In genomic region chr21:25881524-25882376, GRCh38 we compare ENCODE assay signal across 9 cellular contexts.
DNase-seq lines count a peak whose midpoint lies in the region; ATAC-seq, FAIRE-seq and TF ChIP-seq lines count a peak whose summit lies in the region.
"Had no signal": no experiment of that assay in that cellular context is flagged by ENCODE, and none has a peak within 500 bp of the region (broad histone marks: within the 10 kb centered on the region; RNA-seq: fewer than 3 reads in every experiment).

No MANE protein-coding gene starts in this region.

- H3K36me3 Mint-ChIP-seq in activated T-helper 2 cell treated with anti-CD3 and anti-CD28 coated beads, Interferon-gamma antibody, Interleukin-2, Interleukin-4, amounts not matched to agents 10 μg/mL and 5 μg/mL and 100 μg/mL, durations not matched to agents 14 hours and 24 hours and 36 hours (ENCODE audit: low read depth), result peaks cover 5% of the 10 kb centered on the region

- peaks cover 0 to 13% (median 3%) of the 10 kb centered on the region in 3 donors for H3K36me3 ChIP-seq in pancreas
- no peaks in the 10 kb centered on the region for H3K36me3 ChIP-seq in uterus

- H3K4me3 ChIP-seq in pancreas, result no peak overlapping the region
- H3K4me3 ChIP-seq in uterus, result no peak overlapping the region

- 55 to 56% methylated on average over 17 of the region's 17 CpGs for WGBS in pancreas, 2 donors

- no peaks in the 10 kb centered on the region for H3K9me3 ChIP-seq in pancreas
- H3K9me3 ChIP-seq in uterus, result no peaks in the 10 kb centered on the region

- H3K4me1 Mint-ChIP-seq in activated T-helper 2 cell treated with anti-CD3 and anti-CD28 coated beads, Interferon-gamma antibody, Interleukin-2, Interleukin-4, amounts not matched to agents 10 μg/mL and 5 μg/mL and 100 μg/mL, durations not matched to agents 14 hours and 24 hours and 36 hours (ENCODE audit: low read depth), result no peaks in the 10 kb centered on the region

- no peak overlapping the region for H3K4me3 Mint-ChIP-seq in activated T-helper 2 cell treated with anti-CD3 and anti-CD28 coated beads, Interferon-gamma antibody, Interleukin-2, Interleukin-4, amounts not matched to agents 10 μg/mL and 5 μg/mL and 100 μg/mL, durations not matched to agents 14 hours and 24 hours and 36 hours (ENCODE audit: low read depth)

- no peaks in the 10 kb centered on the region for H3K4me1 ChIP-seq in pancreas
- H3K4me1 ChIP-seq in uterus, result no peaks in the 10 kb centered on the region

- H3K27me3 ChIP-seq in pancreas (no peaks in the 10 kb centered on the region), uterus (no peaks in the 10 kb centered on the region)

- FAIRE-seq in HTR-8/SVneo (lab: Jason Lieb, UNC), result peak; percentile 82
- FAIRE-seq in frontal cortex (lab: Jason Lieb, UNC), result no peak
- no peak for FAIRE-seq in pancreas (lab: Jason Lieb, UNC)
- FAIRE-seq: islet of Langerhans had no signal

- no peak for TF ChIP-seq POLR2A in uterus (IDR thresholded peaks at IDR 0.05)

- intact Hi-C loops in activated T-helper 2 cell treated with anti-CD3 and anti-CD28 coated beads, Interferon-gamma antibody, Interleukin-2, Interleukin-4, amounts not matched to agents 10 μg/mL and 5 μg/mL and 100 μg/mL, durations not matched to agents 14 hours and 24 hours and 36 hours (cut with micrococcal nuclease), result loop anchor here (1.0 to 10.0 kb wide), 3 partner anchors 153 to 836 kb away; partner anchors contain the start of gene APP
- intact Hi-C loops in pancreas (cut with DNase I) (loop anchor here in 2 of 3 donors (5.0 to 10.0 kb wide), 2 partner anchors 293 to 836 kb away; partner anchors contain the start of gene APP (in 1 of the 2)), uterus (cut with DNase I; ENCODE audit: low total_unique reads) (loop anchor here (10.0 kb wide), 1 partner anchor 833 kb away; no protein-coding TSS in a partner anchor)

- peak; percentile 74 for DNase-seq in G401 (ENCODE audit: low spot score)
- DNase-seq in HTR-8/SVneo (ENCODE audit: insufficient read length, low spot score), result peak; percentile 66
- DNase-seq in RWPE1 (ENCODE audit: low spot score), result peak; percentile 65
- DNase-seq in activated T-helper 2 cell treated with anti-CD3 and anti-CD28 coated beads, Interferon-gamma antibody, Interleukin-2, Interleukin-4, amounts not matched to agents 10 μg/mL and 5 μg/mL and 100 μg/mL, durations not matched to agents 14 hours and 24 hours and 36 hours (ENCODE audit: low spot score), result peak; percentile 50
- peak; percentile 31 to 54 for DNase-seq in frontal cortex (ENCODE audit: low spot score in 2 of 2)
- DNase-seq in pancreas, result peak; percentile 26 to 82 (median 62)
- DNase-seq in uterus, result peak; percentile 64 to 65

- CTCF ChIA-PET in RWPE1 (lab: Yijun Ruan, JAX), result interaction anchor here (0.6 to 1.5 kb wide), 5 partner anchors 8 to 309 kb away, joined by 3 to 5 read pairs (median 3); no protein-coding TSS in a partner anchor

- H3K27me3 Mint-ChIP-seq in activated T-helper 2 cell treated with anti-CD3 and anti-CD28 coated beads, Interferon-gamma antibody, Interleukin-2, Interleukin-4, amounts not matched to agents 10 μg/mL and 5 μg/mL and 100 μg/mL, durations not matched to agents 14 hours and 24 hours and 36 hours (ENCODE audit: low read depth), result no peaks in the 10 kb centered on the region

- no peak overlapping the region for H3K27ac Mint-ChIP-seq in activated T-helper 2 cell treated with anti-CD3 and anti-CD28 coated beads, Interferon-gamma antibody, Interleukin-2, Interleukin-4, amounts not matched to agents 10 μg/mL and 5 μg/mL and 100 μg/mL, durations not matched to agents 14 hours and 24 hours and 36 hours

- in situ Hi-C loops in G401 (cut with HindIII; ENCODE audit: low sequenced_read_pairs), result loop anchor here (25.0 kb wide), 1 partner anchor 281 kb away; the partner anchor contains the start of gene APP

- H3K9me3 Mint-ChIP-seq in activated T-helper 2 cell treated with anti-CD3 and anti-CD28 coated beads, Interferon-gamma antibody, Interleukin-2, Interleukin-4, amounts not matched to agents 10 μg/mL and 5 μg/mL and 100 μg/mL, durations not matched to agents 14 hours and 24 hours and 36 hours, result no peaks in the 10 kb centered on the region

- TF ChIP-seq CTCF in RWPE1 (conservative IDR thresholded peaks at IDR 0.05; ENCODE audit: low read depth) (peak; percentile 93), pancreas (IDR thresholded peaks at IDR 0.05) (peak; percentile 80 to 87 (median 84)), uterus (IDR thresholded peaks at IDR 0.05) (peak; percentile 81 to 94 (median 84))

- POLR2A ChIA-PET in RWPE1 (lab: Yijun Ruan, JAX; ENCODE audit: low non-redundant PET), result no interaction called here

- ATAC-seq in GM21528 (IDR thresholded peaks at IDR 0.05; ENCODE audit: low FRiP score, unreplicated experiment) (peak; percentile 87), pancreas (peak; percentile 78 to 97 (median 92))

- H3K27ac ChIP-seq in RWPE1 (no peak overlapping the region), pancreas (no peak overlapping the region), uterus (no peak overlapping the region)
